22 cellular contexts compared by ENCODE assay signal in genomic region chr17:66784621-66785364, GRCh38. TPM values are rescaled to one million over a fixed set of nuclear protein-coding genes. Genes with fewer than 3 reads are reported as not detected.
"Had no signal": no experiment of that assay in that cellular context is flagged by ENCODE, and none has a peak within 500 bp of the region (broad histone marks: within the 10 kb centered on the region; RNA-seq: fewer than 3 reads in every experiment).

No MANE protein-coding gene starts in this region.

- H3K27me3 Mint-ChIP-seq: central memory CD8-positive, alpha-beta T cell; dendritic cell treated with granulocyte-macrophage colony-stimulating factor and Interleukin-4, amounts not matched to agents 40 ng/mL and 50 ng/mL, for 4 days; effector memory CD8-positive, alpha-beta T cell had no signal

- H3K4me3 Mint-ChIP-seq: activated T-helper 1 cell treated with anti-CD3 and anti-CD28 coated beads, Interleukin-12 subunit alpha, Interleukin-12 subunit beta, Interleukin-2, Interleukin-4 antibody, amounts not matched to agents 30 ng/mL and 10 ng/mL and 1 ng/mL, durations not matched to agents 14 hours and 24 hours and 36 hours; central memory CD8-positive, alpha-beta T cell; dendritic cell treated with granulocyte-macrophage colony-stimulating factor and Interleukin-4, amounts not matched to agents 40 ng/mL and 50 ng/mL, for 4 days; effector memory CD8-positive, alpha-beta T cell; nephron progenitor cell; T-helper 2 cell treated with Interferon-gamma antibody and Interleukin-4, amounts not matched to agents 5 μg/mL and 100 μg/mL, for 36 hours had no signal

- H3K4me3 ChIP-seq: body of pancreas, gastroesophageal sphincter, testis had no signal

- H3K27me3 ChIP-seq: body of pancreas, gastroesophageal sphincter, testis had no signal

- H3K4me1 Mint-ChIP-seq: central memory CD8-positive, alpha-beta T cell had no signal

- FAIRE-seq: kidney, urothelium cell line had no signal

- ATAC-seq: body of pancreas; effector memory CD8-positive, alpha-beta T cell; gastroesophageal sphincter; left ventricle myocardium superior had no signal

- H3K27ac Mint-ChIP-seq: activated T-helper 1 cell treated with anti-CD3 and anti-CD28 coated beads, Interleukin-12 subunit alpha, Interleukin-12 subunit beta, Interleukin-2, Interleukin-4 antibody, amounts not matched to agents 30 ng/mL and 10 ng/mL and 1 ng/mL, durations not matched to agents 14 hours and 24 hours and 36 hours; dendritic cell treated with granulocyte-macrophage colony-stimulating factor and Interleukin-4, amounts not matched to agents 40 ng/mL and 50 ng/mL, for 4 days; effector memory CD8-positive, alpha-beta T cell; nephron progenitor cell; T-helper 2 cell treated with Interferon-gamma antibody and Interleukin-4, amounts not matched to agents 5 μg/mL and 100 μg/mL, for 36 hours had no signal

- H3K9me3 ChIP-seq: body of pancreas, gastroesophageal sphincter, testis had no signal

- H3K9me3 Mint-ChIP-seq: activated T-helper 1 cell treated with anti-CD3 and anti-CD28 coated beads, Interleukin-12 subunit alpha, Interleukin-12 subunit beta, Interleukin-2, Interleukin-4 antibody, amounts not matched to agents 30 ng/mL and 10 ng/mL and 1 ng/mL, durations not matched to agents 14 hours and 24 hours and 36 hours; central memory CD8-positive, alpha-beta T cell; dendritic cell treated with granulocyte-macrophage colony-stimulating factor and Interleukin-4, amounts not matched to agents 40 ng/mL and 50 ng/mL, for 4 days; effector memory CD8-positive, alpha-beta T cell; nephron progenitor cell; T-helper 2 cell treated with Interferon-gamma antibody and Interleukin-4, amounts not matched to agents 5 μg/mL and 100 μg/mL, for 36 hours had no signal

- H3K27ac ChIP-seq: body of pancreas, gastroesophageal sphincter, testis had no signal

- DNase-seq: activated CD4-positive, alpha-beta T cell treated with anti-CD3 and anti-CD28 coated beads, Interleukin-2, amount 50 U/mL, for 48 hours; activated CD4-positive, CD25-positive, alpha-beta regulatory T cell treated with anti-CD3 and anti-CD28 coated beads, Interleukin-2, amount 50 U/mL, for 72 hours; activated CD8-positive, alpha-beta memory T cell treated with anti-CD3 and anti-CD28 coated beads, Interleukin-2, amount 50 U/mL, for 4 hours; activated naive CD4-positive, alpha-beta T cell treated with anti-CD3 and anti-CD28 coated beads, Interleukin-2, amount 50 U/mL, for 16 hours; amniotic stem cell; body of pancreas; effector memory CD8-positive, alpha-beta T cell; kidney; left ventricle myocardium superior; nephron progenitor cell; stimulated activated CD4-positive, alpha-beta T cell treated with anti-CD3 and anti-CD28 coated beads, Interleukin-2, amount 100 ng/mL, for 48 hours; stimulated activated naive CD4-positive, alpha-beta T cell treated with Interleukin-2 at 50 U/mL for 16 hours; testis had no signal

- H3K4me1 ChIP-seq: body of pancreas, gastroesophageal sphincter had no signal

RNA-seq across cellular contexts. Expression of gene CACNG5, which starts 50.1 kb away (rescaled TPM):
- total RNA-seq: activated T-helper 1 cell treated with anti-CD3 and anti-CD28 coated beads, Interleukin-12 subunit alpha, Interleukin-12 subunit beta, Interleukin-2, Interleukin-4 antibody, amounts not matched to agents 30 ng/mL and 10 ng/mL and 1 ng/mL, durations not matched to agents 14 hours and 24 hours and 36 hours; epithelial cell of proximal tubule; gastroesophageal sphincter; kidney; left ventricle myocardium superior; mesenteric fat pad; osteocyte had no signal
